Comparison of ENCODE assay signal across 9 cellular contexts in genomic region chr1:241990040-241990439, GRCh38. TPM values are rescaled to one million over a fixed set of nuclear protein-coding genes. Genes with fewer than 3 reads are reported as not detected.
DNase-seq lines count a peak whose midpoint lies in the region; ATAC-seq and TF ChIP-seq lines count a peak whose summit lies in the region.
"Had no signal": no experiment of that assay in that cellular context is flagged by ENCODE, and none has a peak within 500 bp of the region (broad histone marks: within the 10 kb centered on the region; RNA-seq: fewer than 3 reads in every experiment).

No MANE protein-coding gene starts in this region.

- no peaks in the 10 kb centered on the region for H3K4me1 ChIP-seq in cardiac muscle cell (ENCODE audit: low read depth)

- intact Hi-C loops in sciatic nerve (cut with DNase I): no loop called here

- no peak overlapping the region for H3K4me3 ChIP-seq in cardiac muscle cell

- no peak overlapping the region for H3K27ac ChIP-seq in cardiac muscle cell

- no peak for TF ChIP-seq CTCF in cardiac muscle cell (IDR thresholded peaks at IDR 0.05; ENCODE audit: low read depth, low read length)

- H3K4me1 Mint-ChIP-seq in stimulated activated naive B cell treated with anti-CD40 and anti-IgM and Interleukin-4, amounts not matched to agents 10 μg/mL and 1 μg/mL and 100 μg/mL, for 72 hours: no peaks in the 10 kb centered on the region

- H3K36me3 Mint-ChIP-seq in stimulated activated naive B cell treated with anti-CD40 and anti-IgM and Interleukin-4, amounts not matched to agents 10 μg/mL and 1 μg/mL and 100 μg/mL, for 72 hours: no peaks in the 10 kb centered on the region

- peaks cover 14 to 33% of the 10 kb centered on the region in 2 donors for H3K27me3 Mint-ChIP-seq in stimulated activated naive B cell treated with anti-CD40 and anti-IgM and Interleukin-4, amounts not matched to agents 10 μg/mL and 1 μg/mL and 100 μg/mL, for 72 hours

- no peaks in the 10 kb centered on the region for H3K36me3 ChIP-seq in cardiac muscle cell

- no peaks in the 10 kb centered on the region for H3K9me3 Mint-ChIP-seq in stimulated activated naive B cell treated with anti-CD40 and anti-IgM and Interleukin-4, amounts not matched to agents 10 μg/mL and 1 μg/mL and 100 μg/mL, for 72 hours

- H3K27ac Mint-ChIP-seq in stimulated activated naive B cell treated with anti-CD40 and anti-IgM and Interleukin-4, amounts not matched to agents 10 μg/mL and 1 μg/mL and 100 μg/mL, for 72 hours: no peak overlapping the region

- DNase-seq in GM04503 (ENCODE audit: low read depth) (peak; percentile 84), SHP77 (lab: John Stamatoyannopoulos, UW) (peak; percentile 82 to 89), cardiac muscle cell (ENCODE audit: low read depth in 1 of 2, low spot score in 1 of 2) (peak; percentile 23 to 91), sciatic nerve (ENCODE audit: low spot score) (peak; percentile 83), SKM-1 (lab: John Stamatoyannopoulos, UW; ENCODE audit: unreplicated experiment) (no peak)
- no peak for DNase-seq in activated CD4-positive, CD25-positive, alpha-beta regulatory T cell treated with anti-CD3 and anti-CD28 coated beads, Interleukin-2, amount 50 U/mL, for 72 hours
- no peak for DNase-seq in activated CD4-positive, alpha-beta T cell treated with anti-CD3 and anti-CD28 coated beads for 4 hours
- no peak for DNase-seq in stimulated activated naive B cell treated with anti-CD40 and anti-IgM and Interleukin-4, amounts not matched to agents 10 μg/mL and 1 μg/mL and 100 μg/mL, for 72 hours
- DNase-seq: cerebellar nuclear complex had no signal

- no peaks in the 10 kb centered on the region for H3K27me3 ChIP-seq in cardiac muscle cell

- no peaks in the 10 kb centered on the region for H3K9me3 ChIP-seq in cardiac muscle cell (ENCODE audit: low read depth)

- no peak overlapping the region for H3K4me3 Mint-ChIP-seq in stimulated activated naive B cell treated with anti-CD40 and anti-IgM and Interleukin-4, amounts not matched to agents 10 μg/mL and 1 μg/mL and 100 μg/mL, for 72 hours

- peak; percentile 94 for ATAC-seq in sciatic nerve
- ATAC-seq in stimulated activated naive B cell treated with anti-CD40 and anti-IgM and Interleukin-4, amounts not matched to agents 10 μg/mL and 1 μg/mL and 100 μg/mL, for 72 hours (replicated peaks): no peak

RNA-seq across cellular contexts. Expression of gene MAP1LC3C, which starts 8.9 kb away (rescaled TPM):
- 0.11 and 0.18 TPM in 2 replicates for total RNA-seq in cardiac muscle cell
- not detected in 2 replicates for polyA plus RNA-seq in cardiac muscle cell
- total RNA-seq in sciatic nerve: 2.0 TPM

RNA-seq across cellular contexts. Expression of gene BECN2, which starts 32.5 kb away (rescaled TPM):
- total RNA-seq in cardiac muscle cell: not detected in 2 replicates
- polyA plus RNA-seq in cardiac muscle cell: not detected in 2 replicates
- total RNA-seq in sciatic nerve: not detected

Comparison
In these comparisons a context has a peak if more than half of its experiments do, and no peak if none do; other contexts are left out.
1. DNase-seq: peak in GM04503 (single experiment), SHP77 (2 of 2), cardiac muscle cell (2 of 2) and sciatic nerve (single experiment); none in activated CD4-positive, CD25-positive, alpha-beta regulatory T cell treated with anti-CD3 and anti-CD28 coated beads, Interleukin-2, amount 50 U/mL, for 72 hours (single experiment), SKM-1 (single experiment), activated CD4-positive, alpha-beta T cell treated with anti-CD3 and anti-CD28 coated beads for 4 hours (0 of 2) and stimulated activated naive B cell treated with anti-CD40 and anti-IgM and Interleukin-4, amounts not matched to agents 10 μg/mL and 1 μg/mL and 100 μg/mL, for 72 hours (single experiment).